In the genomic region with DNA sequence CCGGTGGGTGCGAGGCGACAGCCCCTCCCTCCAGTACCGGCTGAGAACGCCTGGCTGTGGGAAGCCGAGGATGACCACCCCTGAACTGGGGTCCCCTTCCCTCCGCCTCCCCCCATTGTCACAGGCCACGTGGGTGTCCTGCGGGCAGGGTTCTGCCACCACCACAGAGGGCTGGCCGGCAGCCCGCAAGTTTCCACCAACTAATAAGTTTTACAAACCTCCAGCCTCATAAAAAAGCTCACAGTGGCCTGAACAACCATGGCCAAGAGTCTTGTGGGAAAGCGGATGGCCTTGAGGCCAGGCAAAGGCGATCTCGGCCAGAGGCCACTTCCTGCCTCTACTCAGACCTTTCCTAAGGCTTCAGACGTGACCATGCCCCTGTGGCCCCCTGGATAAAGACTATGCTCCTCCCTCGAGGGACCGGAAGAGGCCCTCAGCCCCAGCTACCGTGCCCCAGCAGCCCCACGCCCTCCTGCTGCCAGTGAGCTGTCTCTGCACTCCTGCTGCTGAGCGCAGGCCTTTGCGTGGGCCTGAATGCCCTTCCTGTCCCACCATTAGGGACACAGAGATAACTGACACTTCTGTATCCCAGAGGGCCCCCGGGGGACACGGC, we compare ENCODE assay signal across 13 cellular contexts. TPM values are rescaled to one million over a fixed set of nuclear protein-coding genes. Genes with fewer than 3 reads are reported as not detected.
DNase-seq lines count a peak whose midpoint lies in the region; ATAC-seq and TF ChIP-seq lines count a peak whose summit lies in the region.
"Had no signal": no experiment of that assay in that cellular context is flagged by ENCODE, and none has a peak within 500 bp of the region (broad histone marks: within the 10 kb centered on the region; RNA-seq: fewer than 3 reads in every experiment).

No MANE protein-coding gene starts in this region.

- no peak for ATAC-seq in GM21367 (IDR thresholded peaks at IDR 0.05; ENCODE audit: unreplicated experiment)
- no peak for ATAC-seq in stimulated activated naive CD8-positive, alpha-beta T cell treated with anti-CD3 and anti-CD28 coated beads, Interleukin-15, amount 100 ng/mL, for 72 hours
- ATAC-seq: activated CD8-positive, alpha-beta T cell treated with anti-CD3 and anti-CD28 coated beads, Interleukin-2, amount 10 ng/mL, durations not matched to agents 7 days and 5 days had no signal

- peaks cover 6% of the 10 kb centered on the region for H3K27me3 Mint-ChIP-seq in HFFc6 (ENCODE audit: insufficient read depth)
- peaks cover 16% of the 10 kb centered on the region for H3K27me3 Mint-ChIP-seq in stimulated activated naive CD8-positive, alpha-beta T cell treated with anti-CD3 and anti-CD28 coated beads, Interleukin-15, amount 100 ng/mL, for 72 hours

- H3K4me1 Mint-ChIP-seq in HFFc6 (ENCODE audit: low read depth), result peaks cover 67% of the 10 kb centered on the region
- no peaks in the 10 kb centered on the region for H3K4me1 Mint-ChIP-seq in stimulated activated naive CD8-positive, alpha-beta T cell treated with anti-CD3 and anti-CD28 coated beads, Interleukin-15, amount 100 ng/mL, for 72 hours

- peaks cover 5% of the 10 kb centered on the region; the same call in 1 of the 2 replicates for H3K36me3 Mint-ChIP-seq in HFFc6 (ENCODE audit: low read depth)

- peaks cover 19 to 55% of the 10 kb centered on the region in 2 donors for H3K4me1 ChIP-seq in adrenal gland (replicated peaks in 1 of 2)
- peaks cover 0 to 13% (median 4%) of the 10 kb centered on the region in 4 donors for H3K4me1 ChIP-seq in liver (ENCODE audit: control insufficient read depth in 4 of 4, insufficient read depth in 4 of 4, low read length in 3 of 4)
- H3K4me1 ChIP-seq in subcutaneous abdominal adipose tissue (ENCODE audit: control insufficient read depth in 5 of 5, insufficient read depth in 5 of 5, low read length in 5 of 5), result peaks cover 16 to 66% (median 62%) of the 10 kb centered on the region in 5 donors
- H3K4me1 ChIP-seq: pancreas had no signal

- no peaks in the 10 kb centered on the region for H3K9me3 ChIP-seq in adrenal gland (replicated peaks in 1 of 3)
- H3K9me3 ChIP-seq in liver (ENCODE audit: control insufficient read depth in 4 of 4, low read length in 3 of 4), result no peaks in the 10 kb centered on the region
- peaks cover 0 to 2% (median 0%) of the 10 kb centered on the region in 5 donors for H3K9me3 ChIP-seq in subcutaneous abdominal adipose tissue (ENCODE audit: control insufficient read depth in 5 of 5, low read length in 5 of 5)
- H3K9me3 ChIP-seq: pancreas had no signal

- 27 to 45% (median 35%) methylated on average over 8 to 23 of the region's 23 CpGs for WGBS in adrenal gland, 4 donors
- WGBS in liver, result 68% methylated on average over 23 of the region's 23 CpGs

- H3K36me3 ChIP-seq in adrenal gland (replicated peaks in 1 of 2), result no peaks in the 10 kb centered on the region
- no peaks in the 10 kb centered on the region for H3K36me3 ChIP-seq in liver (ENCODE audit: control insufficient read depth in 4 of 4, insufficient read depth in 3 of 4, low read depth in 1 of 4, low read length in 3 of 4)
- H3K36me3 ChIP-seq in subcutaneous abdominal adipose tissue (ENCODE audit: control insufficient read depth in 5 of 5, insufficient read depth in 5 of 5, low read length in 5 of 5), result no peaks in the 10 kb centered on the region
- H3K36me3 ChIP-seq: pancreas had no signal

- no peak for TF ChIP-seq POLR2A in adrenal gland (IDR thresholded peaks at IDR 0.05)

- H3K4me3 ChIP-seq in adrenal gland, result no peak overlapping the region
- no peak overlapping the region for H3K4me3 ChIP-seq in liver (ENCODE audit: low read depth in 1 of 3, low read length in 3 of 3)
- no peak overlapping the region for H3K4me3 ChIP-seq in subcutaneous abdominal adipose tissue (ENCODE audit: low read depth in 1 of 5, low read length in 5 of 5)
- H3K4me3 ChIP-seq: pancreas had no signal

- intact Hi-C loops in adrenal gland (cut with DNase I), result no loop called here

- no peak overlapping the region for H3K4me3 Mint-ChIP-seq in HFFc6
- H3K4me3 Mint-ChIP-seq in stimulated activated naive CD8-positive, alpha-beta T cell treated with anti-CD3 and anti-CD28 coated beads, Interleukin-15, amount 100 ng/mL, for 72 hours, result no peak overlapping the region
- H3K4me3 Mint-ChIP-seq: activated CD8-positive, alpha-beta T cell treated with anti-CD3 and anti-CD28 coated beads, Interleukin-2, amount 10 ng/mL, durations not matched to agents 7 days and 5 days had no signal

- H3K9ac ChIP-seq in liver (ENCODE audit: low read depth in 1 of 2, low read length in 2 of 2) (no peak overlapping the region), subcutaneous abdominal adipose tissue (ENCODE audit: low read length in 5 of 5) (peak overlapping the region in 1 of 5 donors; percentile 59)

- TF ChIP-seq RAD21 in liver (IDR thresholded peaks at IDR 0.05), result no peak

- no peaks in the 10 kb centered on the region for H3K9me3 Mint-ChIP-seq in HFFc6
- no peaks in the 10 kb centered on the region for H3K9me3 Mint-ChIP-seq in stimulated activated naive CD8-positive, alpha-beta T cell treated with anti-CD3 and anti-CD28 coated beads, Interleukin-15, amount 100 ng/mL, for 72 hours

- H3K27ac Mint-ChIP-seq in HFFc6, result peak overlapping the region; percentile 95
- no peak overlapping the region for H3K27ac Mint-ChIP-seq in stimulated activated naive CD8-positive, alpha-beta T cell treated with anti-CD3 and anti-CD28 coated beads, Interleukin-15, amount 100 ng/mL, for 72 hours
- H3K27ac Mint-ChIP-seq: activated CD8-positive, alpha-beta T cell treated with anti-CD3 and anti-CD28 coated beads, Interleukin-2, amount 10 ng/mL, durations not matched to agents 7 days and 5 days had no signal

- peak; percentile 48 for DNase-seq in HFFc6
- peak in 6 of 7 donors; percentile 59 to 78 (median 70) for DNase-seq in adrenal gland
- DNase-seq in stimulated activated naive CD8-positive, alpha-beta T cell treated with anti-CD3 and anti-CD28 coated beads, Interleukin-15, amount 100 ng/mL, for 72 hours, result no peak
- DNase-seq in mesenteric fat pad (ENCODE audit: low spot score), result no peak
- DNase-seq in activated effector memory CD4-positive, alpha-beta T cell treated with Interleukin-2 at 50 U/mL for 16 hours, result no peak
- DNase-seq: activated CD8-positive, alpha-beta T cell treated with anti-CD3 and anti-CD28 coated beads, Interleukin-2, amount 10 ng/mL, durations not matched to agents 7 days and 5 days; DMS 273 treated with DMSO at 0.1 percent for 48 hours; NCI-H226; pancreas; SIG-M5 had no signal

- TF ChIP-seq CTCF in HFFc6 (IDR thresholded peaks at IDR 0.05), result no peak
- no peak for TF ChIP-seq CTCF in adrenal gland (IDR thresholded peaks at IDR 0.05)
- TF ChIP-seq CTCF in liver (IDR thresholded peaks at IDR 0.05; ENCODE audit: low read depth, low read length, missing input control), result no peak

- H3K27ac ChIP-seq in adrenal gland (peak overlapping the region in 4 of 5 donors; percentile 38 to 91 (median 76)), liver (ENCODE audit: low read depth in 1 of 2, low read length in 2 of 2) (peak overlapping the region; percentile 65 to 78), subcutaneous abdominal adipose tissue (ENCODE audit: low read depth, low read length) (peak overlapping the region; percentile 75)
- H3K27ac ChIP-seq: pancreas had no signal

- H3K27me3 ChIP-seq in adrenal gland (no peaks in the 10 kb centered on the region), liver (ENCODE audit: control insufficient read depth in 4 of 4, insufficient read depth in 4 of 4, low read length in 3 of 4) (peaks cover 0 to 3% (median 0%) of the 10 kb centered on the region in 4 donors), subcutaneous abdominal adipose tissue (ENCODE audit: control insufficient read depth in 5 of 5, insufficient read depth in 4 of 5, low read length in 5 of 5) (peaks cover 0 to 26% (median 17%) of the 10 kb centered on the region in 5 donors)
- H3K27me3 ChIP-seq: pancreas had no signal

TF ChIP-seq in liver, 16 proteins besides CTCF, POLR2A, EP300 and RAD21 (continues in another document):
- TF ChIP-seq, protein P1, sequence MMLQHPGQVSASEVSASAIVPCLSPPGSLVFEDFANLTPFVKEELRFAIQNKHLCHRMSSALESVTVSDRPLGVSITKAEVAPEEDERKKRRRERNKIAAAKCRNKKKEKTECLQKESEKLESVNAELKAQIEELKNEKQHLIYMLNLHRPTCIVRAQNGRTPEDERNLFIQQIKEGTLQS (IDR thresholded peaks at IDR 0.05), result no peak
- TF ChIP-seq, protein P2, sequence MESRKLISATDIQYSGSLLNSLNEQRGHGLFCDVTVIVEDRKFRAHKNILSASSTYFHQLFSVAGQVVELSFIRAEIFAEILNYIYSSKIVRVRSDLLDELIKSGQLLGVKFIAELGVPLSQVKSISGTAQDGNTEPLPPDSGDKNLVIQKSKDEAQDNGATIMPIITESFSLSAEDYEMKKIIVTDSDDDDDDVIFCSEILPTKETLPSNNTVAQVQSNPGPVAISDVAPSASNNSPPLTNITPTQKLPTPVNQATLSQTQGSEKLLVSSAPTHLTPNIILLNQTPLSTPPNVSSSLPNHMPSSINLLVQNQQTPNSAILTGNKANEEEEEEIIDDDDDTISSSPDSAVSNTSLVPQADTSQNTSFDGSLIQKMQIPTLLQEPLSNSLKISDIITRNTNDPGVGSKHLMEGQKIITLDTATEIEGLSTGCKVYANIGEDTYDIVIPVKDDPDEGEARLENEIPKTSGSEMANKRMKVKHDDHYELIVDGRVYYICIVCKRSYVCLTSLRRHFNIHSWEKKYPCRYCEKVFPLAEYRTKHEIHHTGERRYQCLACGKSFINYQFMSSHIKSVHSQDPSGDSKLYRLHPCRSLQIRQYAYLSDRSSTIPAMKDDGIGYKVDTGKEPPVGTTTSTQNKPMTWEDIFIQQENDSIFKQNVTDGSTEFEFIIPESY (IDR thresholded peaks at IDR 0.05), result no peak
- TF ChIP-seq RXRA (IDR thresholded peaks at IDR 0.05) (peak in 1 of 2 donors; percentile 45), HNF4A (conservative IDR thresholded peaks at IDR 0.05) (no peak), GABPA (IDR thresholded peaks at IDR 0.05 in 1 of 2, conservative IDR thresholded peaks at IDR 0.05 in 1 of 2) (no peak)

RNA-seq across cellular contexts. Expression of a gene that starts 46.1 kb away (rescaled TPM):
- not detected for total RNA-seq in HFFc6 (2021; fragmentation: NEBNext Ultra II Directional; extraction: Animal tissue kit (Norgen Biotek cat#: 25700))
- total RNA-seq in adrenal gland, result 1,000 to 10,000 TPM; 1,488 to 2,787 (median 2,011) TPM
- 1,000 to 10,000 TPM in 1 of 3 donors, 100 to 1,000 TPM in 2; 426 to 1,401 (median 972) TPM for polyA plus RNA-seq in adrenal gland
- total RNA-seq in liver, result 100 to 1,000 TPM in 1 of 2 donors, not detected in 1; 331 TPM
- 1 to 10 TPM in 1 of 2 donors, under 1 TPM in 1; 0.42 to 1.8 TPM for polyA plus RNA-seq in liver
- total RNA-seq in mesenteric fat pad, result not detected
- total RNA-seq: activated CD8-positive, alpha-beta T cell treated with anti-CD3 and anti-CD28 coated beads, Interleukin-2, amount 10 ng/mL, durations not matched to agents 7 days and 5 days had no signal

Comparison
In these comparisons a context has a peak if more than half of its experiments do, and no peak if none do; other contexts are left out.
1. DNase-seq: peak in HFFc6 (single experiment) and adrenal gland (6 of 7); none in stimulated activated naive CD8-positive, alpha-beta T cell treated with anti-CD3 and anti-CD28 coated beads, Interleukin-15, amount 100 ng/mL, for 72 hours (0 of 2), mesenteric fat pad (single experiment) and activated effector memory CD4-positive, alpha-beta T cell treated with Interleukin-2 at 50 U/mL for 16 hours (single experiment).
2. RNA of a gene that starts 46.1 kb away (total RNA-seq): 1,488 to 2,787 TPM in adrenal gland; 331 TPM in liver, not detected in HFFc6 and not detected in mesenteric fat pad (single experiment); every median in the first group is over 4 times any median in the second.
3. Peak in every context shown above with its lines, with median percentiles within 50 percentile points of each other: H3K27ac ChIP-seq.